Comparison of ENCODE assay signal across 30 cellular contexts in the genomic region with DNA sequence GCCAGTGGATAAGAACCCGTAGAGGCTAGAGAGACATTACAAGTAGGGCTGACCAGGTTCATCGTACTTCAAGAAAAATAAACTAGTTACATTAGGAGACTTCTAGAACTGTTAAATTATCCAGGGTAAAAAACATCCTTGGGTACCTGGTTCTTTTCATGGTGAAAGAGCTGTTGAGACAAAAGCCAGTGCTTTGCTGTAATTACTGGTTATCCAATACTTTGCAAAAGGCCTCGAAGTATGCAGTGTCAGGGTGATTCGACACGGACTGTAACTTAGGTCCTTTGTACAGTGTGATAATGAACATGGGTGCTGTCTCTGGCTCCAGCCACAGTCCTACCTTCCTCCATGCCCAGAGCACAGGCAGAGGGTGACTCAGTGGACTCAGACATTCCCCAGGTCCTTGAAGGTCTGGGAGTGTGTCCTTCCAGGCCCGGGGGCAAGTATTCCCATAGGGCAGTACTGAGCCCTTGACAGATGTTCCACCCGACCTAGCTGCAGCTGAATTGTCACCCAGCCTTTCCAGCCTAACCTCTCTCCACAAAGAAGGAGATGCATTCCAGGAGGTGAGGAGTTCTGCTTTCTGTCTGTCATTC.
"Had no signal": no experiment of that assay in that cellular context is flagged by ENCODE, and none has a peak within 500 bp of the region (broad histone marks: within the 10 kb centered on the region; RNA-seq: fewer than 3 reads in every experiment).

No MANE protein-coding gene starts in this region.

- H3K27me3 Mint-ChIP-seq: activated naive CD4-positive, alpha-beta T cell treated with anti-CD3 and anti-CD28 coated beads, Interleukin-2, amount 10 ng/mL, durations not matched to agents 7 days and 5 days had no signal

- H3K27ac ChIP-seq: cardiac muscle cell, RWPE1, VCaP had no signal

- H3K36me3 Mint-ChIP-seq: activated CD4-positive, alpha-beta memory T cell treated with anti-CD3 and anti-CD28 coated beads for 36 hours; activated naive CD4-positive, alpha-beta T cell treated with anti-CD3 and anti-CD28 coated beads, Interleukin-2, amount 10 ng/mL, durations not matched to agents 7 days and 5 days; activated naive CD8-positive, alpha-beta T cell had no signal

- H3K27me3 ChIP-seq: cardiac muscle cell, MG63 had no signal

- H3K4me1 Mint-ChIP-seq: activated B cell treated with CpG ODN at 0.5 μM for 24 hours; activated naive CD4-positive, alpha-beta T cell treated with anti-CD3 and anti-CD28 coated beads, Interleukin-2, amount 10 ng/mL, durations not matched to agents 7 days and 5 days; activated naive CD8-positive, alpha-beta T cell treated with anti-CD3 and anti-CD28 coated beads, Interleukin-2, amount 50 U/mL, for 24 hours; central memory CD8-positive, alpha-beta T cell had no signal

- H3K4me3 ChIP-seq: cardiac muscle cell, MG63 had no signal

- H3K27ac Mint-ChIP-seq: activated B cell treated with CpG ODN at 0.5 μM for 24 hours; activated CD4-positive, alpha-beta memory T cell treated with anti-CD3 and anti-CD28 coated beads for 36 hours; activated naive CD4-positive, alpha-beta T cell treated with anti-CD3 and anti-CD28 coated beads, Interleukin-2, amount 10 ng/mL, durations not matched to agents 7 days and 5 days; activated naive CD8-positive, alpha-beta T cell; activated naive CD8-positive, alpha-beta T cell treated with anti-CD3 and anti-CD28 coated beads, Interleukin-2, amount 50 U/mL, for 24 hours; activated T-helper 1 cell treated with anti-CD3 and anti-CD28 coated beads, Interleukin-12 subunit alpha, Interleukin-12 subunit beta, Interleukin-2, Interleukin-4 antibody, amounts not matched to agents 30 ng/mL and 10 ng/mL and 1 ng/mL, durations not matched to agents 14 hours and 24 hours and 36 hours had no signal

- H3K4me3 Mint-ChIP-seq: activated B cell treated with CpG ODN at 0.5 μM for 24 hours; activated CD4-positive, alpha-beta memory T cell treated with anti-CD3 and anti-CD28 coated beads for 36 hours; activated naive CD4-positive, alpha-beta T cell treated with anti-CD3 and anti-CD28 coated beads, Interleukin-2, amount 10 ng/mL, durations not matched to agents 7 days and 5 days; activated naive CD8-positive, alpha-beta T cell; activated naive CD8-positive, alpha-beta T cell treated with anti-CD3 and anti-CD28 coated beads, Interleukin-2, amount 50 U/mL, for 24 hours; activated T-cell treated with anti-CD3 and anti-CD28 coated beads, Interleukin-2, amount 50 U/mL, for 4 hours; activated T-helper 1 cell treated with anti-CD3 and anti-CD28 coated beads, Interleukin-12 subunit alpha, Interleukin-12 subunit beta, Interleukin-2, Interleukin-4 antibody, amounts not matched to agents 30 ng/mL and 10 ng/mL and 1 ng/mL, durations not matched to agents 14 hours and 24 hours and 36 hours; central memory CD8-positive, alpha-beta T cell had no signal

- H3K36me3 ChIP-seq: cardiac muscle cell, MG63 had no signal

- H3K9me3 ChIP-seq: MG63 had no signal

- DNase-seq: activated B cell treated with CpG ODN at 0.5 μM for 24 hours; activated CD4-positive, alpha-beta memory T cell treated with anti-CD3 and anti-CD28 coated beads for 36 hours; activated CD4-positive, alpha-beta T cell treated with anti-CD3 and anti-CD28 coated beads for 4 hours; activated CD4-positive, alpha-beta T cell treated with anti-CD3 and anti-CD28 coated beads, Interleukin-2, amount 50 U/mL, for 1 hour; activated CD4-positive, CD25-positive, alpha-beta regulatory T cell treated with anti-CD3 and anti-CD28 coated beads, Interleukin-2, amount 50 U/mL, for 72 hours; activated CD8-positive, alpha-beta memory T cell treated with anti-CD3 and anti-CD28 coated beads, Interleukin-2, amount 50 U/mL, for 4 hours; activated naive CD4-positive, alpha-beta T cell treated with anti-CD3 and anti-CD28 coated beads, Interleukin-2, amount 10 ng/mL, durations not matched to agents 7 days and 5 days; activated naive CD8-positive, alpha-beta T cell treated with anti-CD3 and anti-CD28 coated beads, Interleukin-2, amount 50 U/mL, for 24 hours; activated T-cell treated with anti-CD3 and anti-CD28 coated beads for 4 hours; activated T-cell treated with anti-CD3 and anti-CD28 coated beads, Interleukin-2, amount 50 U/mL, for 4 hours; amniotic stem cell; aorta; Karpas-422; MG63; NCI-H1048; NCI-H1417 treated with DMSO at 0.1 percent for 48 hours; NCI-H1930; NCI-H345; NCI-H524 treated with DMSO at 0.1 percent for 48 hours; SIG-M5; SW 1271; T-helper 1 cell; T-helper 2 cell; T-helper 9 cell had no signal

- H3K9me3 Mint-ChIP-seq: activated B cell treated with CpG ODN at 0.5 μM for 24 hours; activated CD4-positive, alpha-beta memory T cell treated with anti-CD3 and anti-CD28 coated beads for 36 hours; activated naive CD4-positive, alpha-beta T cell treated with anti-CD3 and anti-CD28 coated beads, Interleukin-2, amount 10 ng/mL, durations not matched to agents 7 days and 5 days; activated naive CD8-positive, alpha-beta T cell treated with anti-CD3 and anti-CD28 coated beads, Interleukin-2, amount 50 U/mL, for 24 hours; activated T-cell treated with anti-CD3 and anti-CD28 coated beads, Interleukin-2, amount 50 U/mL, for 4 hours; activated T-helper 1 cell treated with anti-CD3 and anti-CD28 coated beads, Interleukin-12 subunit alpha, Interleukin-12 subunit beta, Interleukin-2, Interleukin-4 antibody, amounts not matched to agents 30 ng/mL and 10 ng/mL and 1 ng/mL, durations not matched to agents 14 hours and 24 hours and 36 hours; central memory CD8-positive, alpha-beta T cell had no signal
